8 cellular contexts compared by ENCODE assay signal in genomic region chr12:76183459-76184186, GRCh38.
DNase-seq lines count a peak whose midpoint lies in the region; ATAC-seq and TF ChIP-seq lines count a peak whose summit lies in the region.

No MANE protein-coding gene starts in this region.

- TF ChIP-seq CTCF in AG04450 (IDR thresholded peaks at IDR 0.05; ENCODE audit: low read depth, low read length) (no peak), colonic mucosa (IDR thresholded peaks at IDR 0.05) (no peak)

- no peak overlapping the region for H3K4me3 ChIP-seq in AG04450 (ENCODE audit: low read depth, low read length)
- H3K4me3 ChIP-seq in colonic mucosa, result no peak overlapping the region

- H3K27me3 ChIP-seq in AG04450 (ENCODE audit: control insufficient read depth, insufficient read depth, low read length) (no peaks in the 10 kb centered on the region), colonic mucosa (no peaks in the 10 kb centered on the region)

- ATAC-seq in GM18907 (IDR thresholded peaks at IDR 0.05; ENCODE audit: unreplicated experiment) (peak; percentile 85), HG03066 (IDR thresholded peaks at IDR 0.05; ENCODE audit: low read depth, unreplicated experiment) (peak; percentile 92), SK-N-SH treated with all-trans-retinoic acid at 6 μM for 48 hours (peak; percentile 97)
- ATAC-seq in stimulated activated naive CD8-positive, alpha-beta T cell treated with anti-CD3 and anti-CD28 coated beads, Interleukin-15, Interleukin-2, amounts not matched to agents 100 U/mL and 50 U/mL, for 24 hours, result peak; percentile 86

- no peaks in the 10 kb centered on the region for H3K36me3 ChIP-seq in colonic mucosa

- DNase-seq in AG04450 (ENCODE audit: low read depth, low spot score) (peak; percentile 96), foreskin melanocyte (peak; percentile 90), colonic mucosa (no peak), NCI-H2107 (lab: John Stamatoyannopoulos, UW) (no peak)
- peak; percentile 63 for DNase-seq in stimulated activated naive CD8-positive, alpha-beta T cell treated with anti-CD3 and anti-CD28 coated beads, Interleukin-15, Interleukin-2, amounts not matched to agents 100 U/mL and 50 U/mL, for 24 hours

- no peak overlapping the region for H3K9ac ChIP-seq in colonic mucosa (ENCODE audit: low read depth in 2 of 2, low read length in 2 of 2)

- CTCF ChIA-PET in AG04450 (lab: Charles Lee), result no interaction called here

- POLR2A ChIA-PET in AG04450 (lab: Yijun Ruan, JAX), result no interaction called here

- no peaks in the 10 kb centered on the region for H3K4me1 ChIP-seq in colonic mucosa

- no peaks in the 10 kb centered on the region for H3K9me3 ChIP-seq in AG04450 (ENCODE audit: control insufficient read depth, insufficient read depth, low read length)
- no peaks in the 10 kb centered on the region for H3K9me3 ChIP-seq in colonic mucosa

- intact Hi-C loops in colonic mucosa (cut with DNase I), result no loop called here

- H3K27ac ChIP-seq in AG04450 (ENCODE audit: low read depth, low read length) (peak overlapping the region; percentile 49), colonic mucosa (no peak overlapping the region)

TF ChIP-seq in SK-N-SH treated with all-trans-retinoic acid at 6 μM for 48 hours, 23 proteins besides CTCF, POLR2A, EP300 and RAD21:
- TF ChIP-seq SNAI2 (CRISPR knock-in tag; IDR thresholded peaks at IDR 0.05) (no peak), ISL1 (CRISPR knock-in tag; IDR thresholded peaks at IDR 0.05) (peak; percentile 60), PPARA (CRISPR knock-in tag; IDR thresholded peaks at IDR 0.05; ENCODE audit: borderline replicate concordance) (no peak), TOX (CRISPR knock-in tag; IDR thresholded peaks at IDR 0.05; ENCODE audit: borderline replicate concordance) (peak; percentile 51; the same call in 1 of the 2 replicates), PATZ1 (CRISPR knock-in tag; IDR thresholded peaks at IDR 0.05; ENCODE audit: borderline replicate concordance) (no peak)

Comparison
In these comparisons a context has a peak if more than half of its experiments do, and no peak if none do; other contexts are left out.
1. DNase-seq: peak in AG04450 (single experiment), foreskin melanocyte (single experiment) and stimulated activated naive CD8-positive, alpha-beta T cell treated with anti-CD3 and anti-CD28 coated beads, Interleukin-15, Interleukin-2, amounts not matched to agents 100 U/mL and 50 U/mL, for 24 hours (single experiment); none in colonic mucosa (single experiment) and NCI-H2107 (single experiment).
2. Peak in every context shown above with its lines, with median percentiles within 50 percentile points of each other: ATAC-seq.